9 cellular contexts compared by ENCODE assay signal in genomic region chr1:148318900-148319242, GRCh38.
A peak's percentile ranks its signal among the peaks of the same experiment; 100 is the strongest.
DNase-seq lines count a peak whose midpoint lies in the region; ATAC-seq and TF ChIP-seq lines count a peak whose summit lies in the region.
"Had no signal": no experiment of that assay in that cellular context is flagged by ENCODE, and none has a peak within 500 bp of the region (broad histone marks: within the 10 kb centered on the region; RNA-seq: fewer than 3 reads in every experiment).

No MANE protein-coding gene starts in this region.

- peaks cover 0 to 12% (median 8%) of the 10 kb centered on the region in 5 donors for H3K4me1 ChIP-seq in subcutaneous abdominal adipose tissue (ENCODE audit: control insufficient read depth in 5 of 5, insufficient read depth in 5 of 5, low read length in 5 of 5)

- peaks cover 22% of the 10 kb centered on the region for H3K27me3 Mint-ChIP-seq in activated T-cell treated with anti-CD3 and anti-CD28 coated beads, Interleukin-2, amount 50 U/mL, for 4 hours (ENCODE audit: low read depth)
- H3K27me3 Mint-ChIP-seq in WTC11 (ENCODE audit: low read depth): peaks cover 58% of the 10 kb centered on the region

- peaks cover 0 to 2% (median 0%) of the 10 kb centered on the region in 5 donors for H3K9me3 ChIP-seq in subcutaneous abdominal adipose tissue (ENCODE audit: control insufficient read depth in 5 of 5, low read length in 5 of 5)

- H3K36me3 ChIP-seq in subcutaneous abdominal adipose tissue (ENCODE audit: control insufficient read depth in 5 of 5, insufficient read depth in 5 of 5, low read length in 5 of 5): no peaks in the 10 kb centered on the region

- H3K4me3 ChIP-seq in iPS-11a (ENCODE audit: low read depth, low read length) (peak overlapping the region; percentile 59), subcutaneous abdominal adipose tissue (ENCODE audit: low read depth in 1 of 5, low read length in 5 of 5) (peak overlapping the region; percentile 52 to 68 (median 60))

- H3K27ac Mint-ChIP-seq in WTC11: no peak overlapping the region

- CTCF ChIA-PET in WTC11 (lab: Charles Lee): interaction anchor here (0.9 to 1.5 kb wide), 2 partner anchors 10 to 16 kb away, joined by 4 to 9 read pairs; no protein-coding TSS in a partner anchor

- peaks cover 7 to 35% (median 15%) of the 10 kb centered on the region in 5 donors for H3K27me3 ChIP-seq in subcutaneous abdominal adipose tissue (ENCODE audit: control insufficient read depth in 5 of 5, insufficient read depth in 4 of 5, low read length in 5 of 5)

- H3K27ac ChIP-seq in subcutaneous abdominal adipose tissue (ENCODE audit: low read depth, low read length): no peak overlapping the region

- peaks cover 23% of the 10 kb centered on the region for H3K4me1 Mint-ChIP-seq in activated T-cell treated with anti-CD3 and anti-CD28 coated beads, Interleukin-2, amount 50 U/mL, for 4 hours (ENCODE audit: low read depth)
- H3K4me1 Mint-ChIP-seq in WTC11: peaks cover 16% of the 10 kb centered on the region

- POLR2A ChIA-PET in WTC11 (lab: Charles Lee): interaction anchor here (0.5 to 1.4 kb wide), 5 partner anchors 10 to 167 kb away, joined by 3 to 13 read pairs (median 6); partner anchors contain the start of gene NBPF11

- TF ChIP-seq CTCF in WTC11 (IDR thresholded peaks at IDR 0.05): no peak

- H3K4me3 Mint-ChIP-seq in activated T-cell treated with anti-CD3 and anti-CD28 coated beads, Interleukin-2, amount 50 U/mL, for 4 hours: peak overlapping the region; percentile 78
- peak overlapping the region; percentile 85 for H3K4me3 Mint-ChIP-seq in WTC11

- H3K9ac ChIP-seq in subcutaneous abdominal adipose tissue (ENCODE audit: low read length in 5 of 5): no peak overlapping the region

- no peak for DNase-seq in activated T-cell treated with anti-CD3 and anti-CD28 coated beads, Interleukin-2, amount 50 U/mL, for 4 hours
- DNase-seq in activated T-cell treated with anti-CD3 and anti-CD28 coated beads, Interleukin-2, amount 50 U/mL, for 1 hour: no peak
- DNase-seq in WTC11 (ENCODE audit: low spot score): no peak
- no peak for DNase-seq in midbrain (lab: John Stamatoyannopoulos, UW)
- DNase-seq in cortex of kidney (lab: John Stamatoyannopoulos, UW): no peak
- no peak for DNase-seq in hypothalamus (lab: John Stamatoyannopoulos, UW)
- DNase-seq: NCI-H526 treated with DMSO at 0.1 percent for 48 hours had no signal

- H3K9me3 Mint-ChIP-seq in activated T-cell treated with anti-CD3 and anti-CD28 coated beads, Interleukin-2, amount 50 U/mL, for 4 hours: no peaks in the 10 kb centered on the region
- peaks cover 7% of the 10 kb centered on the region for H3K9me3 Mint-ChIP-seq in WTC11

- H3K36me3 Mint-ChIP-seq in activated T-cell treated with anti-CD3 and anti-CD28 coated beads, Interleukin-2, amount 50 U/mL, for 4 hours (ENCODE audit: insufficient read depth): no peaks in the 10 kb centered on the region
- H3K36me3 Mint-ChIP-seq in WTC11: no peaks in the 10 kb centered on the region

- ATAC-seq in activated T-cell treated with anti-CD3 and anti-CD28 coated beads, Interleukin-2, amount 50 U/mL, for 4 hours: peak; percentile 53 to 58
- no peak for ATAC-seq in WTC11

TF ChIP-seq in WTC11, 78 proteins besides CTCF, POLR2A, EP300 and RAD21:
- TF ChIP-seq KAT7 (CRISPR knock-in tag; IDR thresholded peaks at IDR 0.05; ENCODE audit: borderline replicate concordance) (no peak), RORB (CRISPR knock-in tag; IDR thresholded peaks at IDR 0.05) (no peak), PREB (CRISPR knock-in tag; IDR thresholded peaks at IDR 0.05; ENCODE audit: borderline replicate concordance) (no peak), RELA (CRISPR knock-in tag; IDR thresholded peaks at IDR 0.05; ENCODE audit: borderline replicate concordance) (no peak), PRRX2 (CRISPR knock-in tag; IDR thresholded peaks at IDR 0.05) (no peak), NFYB (CRISPR knock-in tag; conservative IDR thresholded peaks at IDR 0.05; ENCODE audit: low read depth) (no peak), HMGA2 (CRISPR knock-in tag; IDR thresholded peaks at IDR 0.05) (no peak), SP1 (CRISPR knock-in tag; conservative IDR thresholded peaks at IDR 0.05) (no peak), SMAD4 (CRISPR knock-in tag; IDR thresholded peaks at IDR 0.05) (no peak), AFF4 (CRISPR knock-in tag; IDR thresholded peaks at IDR 0.05; ENCODE audit: borderline replicate concordance) (no peak), FOXK1 (CRISPR knock-in tag; IDR thresholded peaks at IDR 0.05) (no peak), CREB1 (CRISPR knock-in tag; IDR thresholded peaks at IDR 0.05) (no peak), E2F4 (CRISPR knock-in tag; IDR thresholded peaks at IDR 0.05; ENCODE audit: borderline replicate concordance, low read depth) (no peak), CREM (CRISPR knock-in tag; IDR thresholded peaks at IDR 0.05) (no peak), JAZF1 (CRISPR knock-in tag; IDR thresholded peaks at IDR 0.05) (no peak)
- TF ChIP-seq, protein P1, sequence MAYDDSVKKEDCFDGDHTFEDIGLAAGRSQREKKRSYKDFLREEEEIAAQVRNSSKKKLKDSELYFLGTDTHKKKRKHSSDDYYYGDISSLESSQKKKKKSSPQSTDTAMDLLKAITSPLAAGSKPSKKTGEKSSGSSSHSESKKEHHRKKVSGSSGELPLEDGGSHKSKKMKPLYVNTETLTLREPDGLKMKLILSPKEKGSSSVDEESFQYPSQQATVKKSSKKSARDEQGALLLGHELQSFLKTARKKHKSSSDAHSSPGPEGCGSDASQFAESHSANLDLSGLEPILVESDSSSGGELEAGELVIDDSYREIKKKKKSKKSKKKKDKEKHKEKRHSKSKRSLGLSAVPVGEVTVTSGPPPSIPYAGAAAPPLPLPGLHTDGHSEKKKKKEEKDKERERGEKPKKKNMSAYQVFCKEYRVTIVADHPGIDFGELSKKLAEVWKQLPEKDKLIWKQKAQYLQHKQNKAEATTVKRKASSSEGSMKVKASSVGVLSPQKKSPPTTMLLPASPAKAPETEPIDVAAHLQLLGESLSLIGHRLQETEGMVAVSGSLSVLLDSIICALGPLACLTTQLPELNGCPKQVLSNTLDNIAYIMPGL (CRISPR knock-in tag; IDR thresholded peaks at IDR 0.05): no peak
- TF ChIP-seq, protein P2, sequence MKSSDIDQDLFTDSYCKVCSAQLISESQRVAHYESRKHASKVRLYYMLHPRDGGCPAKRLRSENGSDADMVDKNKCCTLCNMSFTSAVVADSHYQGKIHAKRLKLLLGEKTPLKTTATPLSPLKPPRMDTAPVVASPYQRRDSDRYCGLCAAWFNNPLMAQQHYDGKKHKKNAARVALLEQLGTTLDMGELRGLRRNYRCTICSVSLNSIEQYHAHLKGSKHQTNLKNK (CRISPR knock-in tag; IDR thresholded peaks at IDR 0.05): no peak
